ENCODE assay signal across 8 cellular contexts in genomic region chr7:100563809-100564400, GRCh38. TPM values are rescaled to one million over a fixed set of nuclear protein-coding genes. Genes with fewer than 3 reads are reported as not detected.
DNase-seq lines count a peak whose midpoint lies in the region; ATAC-seq and TF ChIP-seq lines count a peak whose summit lies in the region.

No MANE protein-coding gene starts in this region.

- intact Hi-C loops in Calu3 (cut with micrococcal nuclease; ENCODE audit: unreplicated experiment) (no loop called here), ovary (cut with DNase I) (loop anchor here (5.0 kb wide), 4 partner anchors 92 to 128 kb away; partner anchors contain the start of gene GIGYF1 (in 1 of the 4))

- no peak overlapping the region for H3K4me3 ChIP-seq in ovary

- H3K4me1 Mint-ChIP-seq in Calu3 (ENCODE audit: low read depth, unreplicated experiment) = peaks cover 16% of the 10 kb centered on the region

- H3K36me3 ChIP-seq in ovary = no peaks in the 10 kb centered on the region

- peak; percentile 72 for DNase-seq in Calu3
- peak; percentile 71 for DNase-seq in RWPE1 (ENCODE audit: low spot score)
- DNase-seq in activated effector memory CD4-positive, alpha-beta T cell treated with Interleukin-2 at 50 U/mL for 16 hours = peak; percentile 69
- DNase-seq in foreskin melanocyte = peak; percentile 49
- peak; percentile 74 to 88 (median 85) for DNase-seq in ovary
- peak; percentile 87 for DNase-seq in ureter (ENCODE audit: low spot score)
- no peak for DNase-seq in T1000 (lab: John Stamatoyannopoulos, UW)

- no peak for TF ChIP-seq EP300 in ovary (IDR thresholded peaks at IDR 0.05)

- peak; percentile 42 for ATAC-seq in HG03342 (IDR thresholded peaks at IDR 0.05; ENCODE audit: unreplicated experiment)

- CTCF ChIA-PET in Calu3 (lab: Charles Lee) (interaction anchor here (0.7 to 0.9 kb wide), 3 partner anchors 9 to 69 kb away, joined by 4 to 6 read pairs (median 4); partner anchors contain the start of gene FBXO24), RWPE1 (lab: Yijun Ruan, JAX) (interaction anchor here (0.6 to 2.4 kb wide), 18 partner anchors 9 to 1234 kb away, joined by 3 to 11 read pairs (median 5); partner anchors contain the start of gene SRRT)

- H3K27ac ChIP-seq in RWPE1 = peak overlapping the region; percentile 40
- peak overlapping the region in 1 of 2 donors; percentile 18 for H3K27ac ChIP-seq in ovary

- no peak overlapping the region for H3K27ac Mint-ChIP-seq in Calu3 (ENCODE audit: unreplicated experiment)

- H3K9me3 Mint-ChIP-seq in Calu3 (ENCODE audit: low read depth, unreplicated experiment) = no peaks in the 10 kb centered on the region

- BruUV-seq in Calu3 (replicated peaks; lab: Mats Ljungman, UMichigan) = no TSS peak

- H3K4me1 ChIP-seq in ovary (ENCODE audit: insufficient read depth) = peaks cover 15% of the 10 kb centered on the region

- peak; percentile 79 for TF ChIP-seq CTCF in Calu3 (IDR thresholded peaks at IDR 0.05; ENCODE audit: unreplicated experiment)
- peak; percentile 97 for TF ChIP-seq CTCF in RWPE1 (conservative IDR thresholded peaks at IDR 0.05; ENCODE audit: low read depth)
- peak; percentile 79 to 90 (median 87) for TF ChIP-seq CTCF in ovary (IDR thresholded peaks at IDR 0.05)

- H3K9me3 ChIP-seq in ovary = no peaks in the 10 kb centered on the region

- WGBS in ovary, 3 donors = 36 to 42% (median 41%) methylated on average over 11 to 12 of the region's 12 CpGs

- POLR2A ChIA-PET in RWPE1 (lab: Yijun Ruan, JAX; ENCODE audit: low non-redundant PET) = interaction anchor here (0.7 kb wide), 1 partner anchor 22 kb away, joined by 4 read pairs; the partner anchor contains the start of genes FBXO24 and LRCH4

- H3K27me3 ChIP-seq in ovary = no peaks in the 10 kb centered on the region

- H3K4me3 Mint-ChIP-seq in Calu3 (ENCODE audit: low read depth, unreplicated experiment) = no peak overlapping the region

- TF ChIP-seq POLR2A in ovary (IDR thresholded peaks at IDR 0.05) = no peak

- peaks cover 51% of the 10 kb centered on the region for H3K36me3 Mint-ChIP-seq in Calu3 (ENCODE audit: insufficient read depth, unreplicated experiment)

- H3K27me3 Mint-ChIP-seq in Calu3 (ENCODE audit: unreplicated experiment) = no peaks in the 10 kb centered on the region

RNA-seq across cellular contexts. Expression of gene SAP25, which starts 9.8 kb away (rescaled TPM):
- total RNA-seq in Calu3 (2022) (3.1 and 3.2 TPM in 2 replicates), ovary (10 to 100 TPM in 2 of 7 donors, 1 to 10 TPM in 5; 3.2 to 10.1 (median 7.2) TPM), ureter (2.8 TPM)
- 1 to 10 TPM in 1 of 2 donors, not detected in 1; 4.0 TPM for polyA plus RNA-seq in ovary

RNA-seq across cellular contexts. Expression of gene LRCH4, which starts 22.0 kb away (rescaled TPM):
- total RNA-seq in Calu3 (2022) (29.0 and 34.6 TPM in 2 replicates), ovary (100 to 1,000 TPM in 3 of 7 donors, 10 to 100 TPM in 4; 65.2 to 133 (median 90.6) TPM), ureter (52.4 TPM)
- polyA plus RNA-seq in ovary = 10 to 100 TPM in 1 of 2 donors, 1 to 10 TPM in 1; 3.5 to 50.3 TPM

RNA-seq across cellular contexts. Expression of gene FBXO24, which starts 22.2 kb away (rescaled TPM):
- 0.29 and 0.66 TPM in 2 replicates for total RNA-seq in Calu3 (2022)
- 1 to 10 TPM in 3 of 7 donors, under 1 TPM in 4; 0.34 to 2.2 (median 0.84) TPM for total RNA-seq in ovary
- polyA plus RNA-seq in ovary = under 1 TPM; 0.33 to 0.63 TPM
- 0.29 TPM for total RNA-seq in ureter

RNA-seq across cellular contexts. Expression of gene AGFG2, which starts 24.9 kb away (rescaled TPM):
- total RNA-seq in Calu3 (2022) (45.6 and 63.1 TPM in 2 replicates), ovary (100 to 1,000 TPM in 1 of 7 donors, 10 to 100 TPM in 6; 44.7 to 115 (median 61.5) TPM), ureter (28.0 TPM)
- polyA plus RNA-seq in ovary = 10 to 100 TPM; 10.0 to 55.9 TPM

RNA-seq across cellular contexts. Expression of gene PCOLCE, which starts 38.3 kb away (rescaled TPM):
- total RNA-seq in Calu3 (2022) (4.4 and 6.1 TPM in 2 replicates), ovary (100 to 1,000 TPM in 3 of 7 donors, 10 to 100 TPM in 4; 24.3 to 185 (median 67.5) TPM), ureter (76.4 TPM)
- 10 to 100 TPM; 42.4 to 56.2 TPM for polyA plus RNA-seq in ovary
